Comparison of ENCODE assay signal across 10 cellular contexts in genomic region chr6:19303381-19303780, GRCh38.
DNase-seq lines count a peak whose midpoint lies in the region; ATAC-seq and TF ChIP-seq lines count a peak whose summit lies in the region.
"Had no signal": no experiment of that assay in that cellular context is flagged by ENCODE, and none has a peak within 500 bp of the region (broad histone marks: within the 10 kb centered on the region; RNA-seq: fewer than 3 reads in every experiment).

No MANE protein-coding gene starts in this region.

- peak; percentile 75 for DNase-seq in NCI-H146 treated with DMSO at 0.1 percent for 48 hours (lab: John Stamatoyannopoulos, UW; ENCODE audit: unreplicated experiment)
- DNase-seq in SHP77 treated with DMSO at 0.1 percent for 48 hours (lab: John Stamatoyannopoulos, UW), result peak; percentile 20
- DNase-seq in lung (ENCODE audit: low spot score), result no peak
- peak in 1 of 2 donors; percentile 69 for DNase-seq in tibial artery
- DNase-seq in GM10266 (ENCODE audit: extremely low spot score), result no peak
- no peak for DNase-seq in brain microvascular endothelial cell
- no peak for DNase-seq in stimulated activated CD4-positive, alpha-beta T cell treated with anti-CD3 and anti-CD28 coated beads, Interleukin-4, amount 100 ng/mL, for 1 hour
- DNase-seq: activated CD4-positive, alpha-beta T cell treated with anti-CD3 and anti-CD28 coated beads, Interleukin-2, amount 10 ng/mL, durations not matched to agents 7 days and 5 days; foreskin melanocyte had no signal

- intact Hi-C loops in tibial artery (cut with DNase I; ENCODE audit: low total_unique reads), result no loop called here

- no peaks in the 10 kb centered on the region for H3K4me1 ChIP-seq in lung (ENCODE audit: control insufficient read depth in 2 of 2, insufficient read depth in 2 of 2, low read length in 2 of 2)
- peaks cover 0 to 18% (median 6%) of the 10 kb centered on the region in 4 donors for H3K4me1 ChIP-seq in tibial artery

- H3K27me3 ChIP-seq in lung (ENCODE audit: control insufficient read depth, insufficient read depth), result no peaks in the 10 kb centered on the region
- H3K27me3 ChIP-seq in tibial artery, result no peaks in the 10 kb centered on the region
- H3K27me3 ChIP-seq in brain microvascular endothelial cell (replicated peaks), result no peaks in the 10 kb centered on the region

- in situ Hi-C loops in brain microvascular endothelial cell (cut with HindIII; ENCODE audit: low pct_ligation_motif_present, low sequenced_read_pairs), result no loop called here

- H3K27ac ChIP-seq in lung (ENCODE audit: low read depth in 1 of 2, low read length in 1 of 2) (peak overlapping the region in 1 of 2 donors; percentile 79), tibial artery (peak overlapping the region; percentile 67 to 75), brain microvascular endothelial cell (no peak overlapping the region)

- 36 to 74% methylated on average over 5 of the region's 5 CpGs for WGBS in lung, 2 donors

- TF ChIP-seq CTCF in lung (IDR thresholded peaks at IDR 0.05; ENCODE audit: control extremely low read depth, extremely low read depth) (no peak), tibial artery (IDR thresholded peaks at IDR 0.05) (no peak), GM10266 (IDR thresholded peaks at IDR 0.05; ENCODE audit: control insufficient read depth, insufficient read depth, low read depth, missing control alignments) (no peak), brain microvascular endothelial cell (IDR thresholded peaks at IDR 0.05; ENCODE audit: low read depth, low read length, missing control alignments) (no peak)

- H3K4me3 ChIP-seq in lung, result no peak overlapping the region
- H3K4me3 ChIP-seq in tibial artery, result peak overlapping the region in 1 of 2 donors; percentile 2
- H3K4me3 ChIP-seq in brain microvascular endothelial cell (ENCODE audit: low read depth, low read length), result no peak overlapping the region

- ATAC-seq in lung (ENCODE audit: insufficient read depth, low FRiP score), result peak; percentile 49
- no peak for ATAC-seq in HG02798 (IDR thresholded peaks at IDR 0.05; ENCODE audit: poor library complexity, unreplicated experiment)

- H3K36me3 ChIP-seq in lung (ENCODE audit: control insufficient read depth in 2 of 2, insufficient read depth in 2 of 2, low read length in 2 of 2) (no peaks in the 10 kb centered on the region), tibial artery (no peaks in the 10 kb centered on the region), brain microvascular endothelial cell (replicated peaks) (no peaks in the 10 kb centered on the region)

- H3K9me3 ChIP-seq in lung (ENCODE audit: control insufficient read depth in 2 of 2, insufficient read depth in 1 of 2, low read length in 1 of 2) (peaks cover 0 to 3% of the 10 kb centered on the region in 2 donors), tibial artery (no peaks in the 10 kb centered on the region)

Comparison
In these comparisons a context has a peak if more than half of its experiments do, and no peak if none do; other contexts are left out.
1. DNase-seq: peak in NCI-H146 treated with DMSO at 0.1 percent for 48 hours (single experiment) and SHP77 treated with DMSO at 0.1 percent for 48 hours (single experiment); none in lung (single experiment), GM10266 (single experiment), brain microvascular endothelial cell (single experiment) and stimulated activated CD4-positive, alpha-beta T cell treated with anti-CD3 and anti-CD28 coated beads, Interleukin-4, amount 100 ng/mL, for 1 hour (single experiment).